8 cellular contexts compared by ENCODE assay signal in the genomic region with DNA sequence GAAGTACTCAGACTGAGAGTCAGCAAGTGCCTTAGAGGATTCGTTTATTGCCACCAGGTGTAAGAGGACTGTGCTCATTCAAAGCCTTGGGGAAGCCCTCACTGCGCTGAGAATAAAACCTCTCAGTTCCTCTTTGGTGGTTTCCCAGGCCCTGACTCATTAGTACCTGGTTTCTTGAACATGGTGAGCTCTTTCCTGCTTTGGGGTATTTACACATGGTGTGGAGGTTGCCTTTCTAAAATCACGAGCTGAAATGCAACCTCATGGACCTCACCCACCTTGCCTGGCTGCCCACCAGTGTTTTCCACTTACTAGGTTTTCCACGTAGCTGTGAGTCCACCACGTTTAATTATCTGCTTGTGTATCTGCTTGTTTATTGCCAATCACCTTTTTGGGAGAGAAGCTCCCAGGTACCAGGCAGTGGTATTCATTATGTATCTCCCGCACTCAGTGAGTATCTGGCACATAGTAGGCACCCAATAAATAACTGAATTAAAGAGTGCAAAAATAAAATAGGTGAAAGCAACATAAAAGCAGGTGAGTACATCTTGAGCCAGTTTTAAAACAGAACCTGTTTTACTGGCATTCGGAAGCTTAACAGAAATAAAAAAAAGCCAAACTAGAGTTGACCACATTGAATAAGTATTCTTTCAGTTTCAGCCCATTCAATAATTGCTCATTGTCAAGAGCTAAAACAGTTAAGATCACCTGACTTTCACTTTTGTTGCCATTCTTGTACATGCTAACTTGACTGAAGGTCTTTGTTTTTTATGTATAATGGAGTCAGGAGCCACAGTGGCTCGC.
DNase-seq lines count a peak whose midpoint lies in the region; ATAC-seq and TF ChIP-seq lines count a peak whose summit lies in the region.

No MANE protein-coding gene starts in this region.

- H3K9me3 ChIP-seq in Karpas-422 (ENCODE audit: low read length), result no peaks in the 10 kb centered on the region
- no peaks in the 10 kb centered on the region for H3K9me3 ChIP-seq in mammary epithelial cell (replicated peaks; ENCODE audit: insufficient read depth, low read length)

- H3K27ac ChIP-seq in Karpas-422 (ENCODE audit: low read length) (peak overlapping the region; percentile 97), mammary epithelial cell (ENCODE audit: insufficient read depth, low read depth, low read length) (no peak overlapping the region)

- H4K20me1 ChIP-seq in Karpas-422 (ENCODE audit: insufficient read depth, low read depth, low read length) (no peaks in the 10 kb centered on the region), mammary epithelial cell (ENCODE audit: insufficient read depth, low read length) (no peaks in the 10 kb centered on the region)

- H3K27me3 ChIP-seq in Karpas-422 (ENCODE audit: low read length), result no peaks in the 10 kb centered on the region
- no peaks in the 10 kb centered on the region for H3K27me3 ChIP-seq in mammary epithelial cell (ENCODE audit: insufficient read depth, low read length)

- peak; percentile 97 for DNase-seq in Karpas-422
- peak; percentile 89 for DNase-seq in mammary epithelial cell
- no peak for DNase-seq in DMS79 (lab: John Stamatoyannopoulos, UW)
- DNase-seq in NCI-H128 (lab: John Stamatoyannopoulos, UW; ENCODE audit: unreplicated experiment), result no peak
- no peak for DNase-seq in NCI-H146 treated with DMSO at 0.1 percent for 48 hours (lab: John Stamatoyannopoulos, UW; ENCODE audit: unreplicated experiment)
- DNase-seq in NCI-H2196 (lab: John Stamatoyannopoulos, UW; ENCODE audit: unreplicated experiment), result no peak

- WGBS in mammary epithelial cell (ENCODE audit: low coverage, missing lambda C conversion rate), result 87% methylated on average over 8 of the region's 8 CpGs

- H3K4me2 ChIP-seq in Karpas-422 (ENCODE audit: low read depth, low read length, poor library complexity, severe bottlenecking) (peak overlapping the region; percentile 72), mammary epithelial cell (ENCODE audit: insufficient read depth, low read depth, low read length) (no peak overlapping the region)

- no peaks in the 10 kb centered on the region for H3K9me2 ChIP-seq in Karpas-422 (replicated peaks; ENCODE audit: insufficient read depth, low read length)

- CTCF ChIA-PET in mammary epithelial cell (lab: Charles Lee; ENCODE audit: low non-redundant PET), result no interaction called here

- H3K4me3 ChIP-seq in Karpas-422 (ENCODE audit: low read length) (peak overlapping the region; percentile 54), mammary epithelial cell (replicated peaks in 1 of 3; ENCODE audit: insufficient read depth in 1 of 3, low read depth in 2 of 3, low read length in 3 of 3) (no peak overlapping the region)

- H3K79me2 ChIP-seq in Karpas-422 (ENCODE audit: low read length), result no peaks in the 10 kb centered on the region
- H3K79me2 ChIP-seq in mammary epithelial cell (ENCODE audit: insufficient read depth, low read length), result no peaks in the 10 kb centered on the region

- BruUV-seq in mammary epithelial cell (replicated peaks; lab: Mats Ljungman, UMichigan), result no TSS peak

- H3K36me3 ChIP-seq in Karpas-422 (ENCODE audit: insufficient read depth, low read length) (no peaks in the 10 kb centered on the region), mammary epithelial cell (ENCODE audit: insufficient read depth, low read length) (no peaks in the 10 kb centered on the region)

- dilution Hi-C loops in mammary epithelial cell (cut with HindIII; ENCODE audit: low sequenced_read_pairs), result no loop called here

- ATAC-seq in GM18519 (IDR thresholded peaks at IDR 0.05; ENCODE audit: low FRiP score, unreplicated experiment) (peak; percentile 84), GM21723 (IDR thresholded peaks at IDR 0.05; ENCODE audit: unreplicated experiment) (peak; percentile 88)

- intact Hi-C loops in mammary epithelial cell (cut with micrococcal nuclease), result no loop called here

- no peak for TF ChIP-seq CTCF in mammary epithelial cell (conservative IDR thresholded peaks at IDR 0.05 in 1 of 2, IDR thresholded peaks at IDR 0.05 in 1 of 2; ENCODE audit: extremely low read depth in 1 of 2, insufficient read depth in 1 of 2, low read depth in 1 of 2, low read length in 2 of 2)

- H2AFZ ChIP-seq in Karpas-422 (ENCODE audit: low read length), result peak overlapping the region; percentile 49; the same call in 1 of the 2 replicates
- H2AFZ ChIP-seq in mammary epithelial cell (ENCODE audit: low read depth, low read length), result no peak overlapping the region

- H3K4me1 ChIP-seq in Karpas-422 (ENCODE audit: low read length) (peaks cover 93% of the 10 kb centered on the region), mammary epithelial cell (ENCODE audit: insufficient read depth, low read length) (peaks cover 24% of the 10 kb centered on the region)

- in situ Hi-C loops in mammary epithelial cell (cut with MboI; ENCODE audit: low sequenced_read_pairs in 2 of 2), result no loop called here

- H3K9ac ChIP-seq in Karpas-422 (ENCODE audit: low read length), result peak overlapping the region; percentile 67
- H3K9ac ChIP-seq in mammary epithelial cell (ENCODE audit: insufficient read depth, low read length), result no peak overlapping the region

Comparison
In these comparisons a context has a peak if more than half of its experiments do, and no peak if none do; other contexts are left out.
1. DNase-seq: peak in Karpas-422 (single experiment) and mammary epithelial cell (single experiment); none in DMS79 (single experiment), NCI-H128 (single experiment), NCI-H146 treated with DMSO at 0.1 percent for 48 hours (single experiment) and NCI-H2196 (single experiment).